ENCODE assay signal across 10 cellular contexts in the genomic region with DNA sequence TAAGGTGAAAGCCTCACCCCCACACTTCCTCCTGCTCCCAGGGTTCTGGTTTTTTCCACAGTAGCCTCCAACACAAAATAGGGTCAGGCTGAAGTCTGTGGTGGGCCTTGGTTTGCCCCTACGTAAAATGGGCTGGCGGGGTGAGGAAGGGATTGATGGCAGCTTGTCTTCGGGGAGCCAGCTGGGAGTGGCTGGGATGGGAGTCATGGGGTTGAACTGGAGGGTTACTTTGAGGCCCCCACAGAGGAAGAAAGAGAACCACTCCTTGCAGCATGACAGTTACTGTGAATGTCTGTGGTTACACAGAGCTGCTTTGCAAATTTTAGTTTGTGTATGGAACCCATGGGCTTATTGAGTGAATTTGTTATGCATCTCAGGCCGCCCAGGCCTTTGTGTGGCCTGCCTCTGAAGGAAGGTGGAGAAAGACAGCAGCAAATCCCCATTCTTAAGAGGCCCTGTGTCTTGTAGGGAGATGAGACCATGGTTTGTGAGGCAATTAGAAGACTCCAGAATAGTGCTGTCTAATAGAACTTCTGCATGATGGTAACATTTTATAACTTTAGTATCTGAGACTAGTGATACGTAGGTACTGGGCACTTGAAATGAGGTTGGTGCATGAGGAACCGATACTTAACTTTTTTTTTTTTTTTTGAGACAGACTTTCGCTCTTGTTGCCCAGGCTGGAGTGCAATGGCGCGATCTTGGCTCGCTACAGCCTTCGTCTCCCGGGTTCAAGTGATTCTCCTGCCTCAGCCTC. TPM values are rescaled to one million over a fixed set of nuclear protein-coding genes. Genes with fewer than 3 reads are reported as not detected.
DNase-seq lines count a peak whose midpoint lies in the region; ATAC-seq and TF ChIP-seq lines count a peak whose summit lies in the region.
"Had no signal": no experiment of that assay in that cellular context is flagged by ENCODE, and none has a peak within 500 bp of the region (broad histone marks: within the 10 kb centered on the region; RNA-seq: fewer than 3 reads in every experiment).

No MANE protein-coding gene starts in this region.

- TF ChIP-seq CTCF in stomach (IDR thresholded peaks at IDR 0.05) = no peak

- WGBS in stomach, 5 donors = 72 to 90% (median 83%) methylated on average over 12 of the region's 12 CpGs

- H3K27me3 ChIP-seq in stomach = no peaks in the 10 kb centered on the region

- CTCF ChIA-PET in activated naive CD4-positive, alpha-beta T cell treated with anti-CD3 and anti-CD28 coated beads, Interleukin-2, amount 10 ng/mL, durations not matched to agents 7 days and 5 days (lab: Charles Lee) = interaction anchor here (1.2 to 2.8 kb wide), 3 partner anchors 18 to 47 kb away, joined by 3 to 14 read pairs (median 9); no protein-coding TSS in a partner anchor
- CTCF ChIA-PET in HEK293T (lab: Yijun Ruan, JAX) = no interaction called here

- peak overlapping the region in 4 of 5 donors; percentile 0 to 100 (median 86) for H3K27ac ChIP-seq in stomach
- H3K27ac ChIP-seq: C4-2B had no signal

- no peaks in the 10 kb centered on the region for H3K9me3 ChIP-seq in stomach

- no peak for TF ChIP-seq EP300 in stomach (IDR thresholded peaks at IDR 0.05)

- peaks cover 57 to 100% (median 91%) of the 10 kb centered on the region in 4 donors for H3K4me1 ChIP-seq in stomach

- peaks cover 65% of the 10 kb centered on the region for H3K4me1 Mint-ChIP-seq in activated naive CD4-positive, alpha-beta T cell treated with anti-CD3 and anti-CD28 coated beads, Interleukin-2, amount 10 ng/mL, durations not matched to agents 7 days and 5 days
- peaks cover 67% of the 10 kb centered on the region for H3K4me1 Mint-ChIP-seq in activated naive CD8-positive, alpha-beta T cell treated with anti-CD3 and anti-CD28 coated beads, Interleukin-2, amount 50 U/mL, for 24 hours

- H3K36me3 Mint-ChIP-seq in activated naive CD4-positive, alpha-beta T cell treated with anti-CD3 and anti-CD28 coated beads, Interleukin-2, amount 10 ng/mL, durations not matched to agents 7 days and 5 days = peaks cover 37% of the 10 kb centered on the region
- H3K36me3 Mint-ChIP-seq in activated naive CD8-positive, alpha-beta T cell treated with anti-CD3 and anti-CD28 coated beads, Interleukin-2, amount 50 U/mL, for 24 hours (ENCODE audit: low read depth) = peaks cover 39% of the 10 kb centered on the region

- intact Hi-C loops in stomach (cut with DNase I; ENCODE audit: low total_unique reads) = no loop called here

- no peak for TF ChIP-seq POLR2A in stomach (IDR thresholded peaks at IDR 0.05)

- no peaks in the 10 kb centered on the region for H3K9me3 Mint-ChIP-seq in activated naive CD4-positive, alpha-beta T cell treated with anti-CD3 and anti-CD28 coated beads, Interleukin-2, amount 10 ng/mL, durations not matched to agents 7 days and 5 days
- H3K9me3 Mint-ChIP-seq in activated naive CD8-positive, alpha-beta T cell treated with anti-CD3 and anti-CD28 coated beads, Interleukin-2, amount 50 U/mL, for 24 hours = no peaks in the 10 kb centered on the region

- H3K27me3 Mint-ChIP-seq in activated naive CD4-positive, alpha-beta T cell treated with anti-CD3 and anti-CD28 coated beads, Interleukin-2, amount 10 ng/mL, durations not matched to agents 7 days and 5 days = no peaks in the 10 kb centered on the region
- no peaks in the 10 kb centered on the region for H3K27me3 Mint-ChIP-seq in activated naive CD8-positive, alpha-beta T cell treated with anti-CD3 and anti-CD28 coated beads, Interleukin-2, amount 50 U/mL, for 24 hours

- ATAC-seq in HG03159 (IDR thresholded peaks at IDR 0.05; ENCODE audit: unreplicated experiment) = peak; percentile 44
- ATAC-seq in activated naive CD8-positive, alpha-beta T cell treated with anti-CD3 and anti-CD28 coated beads, Interleukin-2, amount 50 U/mL, for 24 hours = peak; percentile 50

- peak overlapping the region; percentile 30 for H3K4me3 Mint-ChIP-seq in activated naive CD4-positive, alpha-beta T cell treated with anti-CD3 and anti-CD28 coated beads, Interleukin-2, amount 10 ng/mL, durations not matched to agents 7 days and 5 days
- H3K4me3 Mint-ChIP-seq in activated naive CD8-positive, alpha-beta T cell treated with anti-CD3 and anti-CD28 coated beads, Interleukin-2, amount 50 U/mL, for 24 hours = peak overlapping the region; percentile 69

- H3K27ac Mint-ChIP-seq in activated naive CD4-positive, alpha-beta T cell treated with anti-CD3 and anti-CD28 coated beads, Interleukin-2, amount 10 ng/mL, durations not matched to agents 7 days and 5 days = peak overlapping the region; percentile 85
- peak overlapping the region; percentile 87 for H3K27ac Mint-ChIP-seq in activated naive CD8-positive, alpha-beta T cell treated with anti-CD3 and anti-CD28 coated beads, Interleukin-2, amount 50 U/mL, for 24 hours

- peaks cover 31 to 80% (median 74%) of the 10 kb centered on the region in 4 donors for H3K36me3 ChIP-seq in stomach

- H3K4me3 ChIP-seq in stomach = no peak overlapping the region

- POLR2A ChIA-PET in HEK293T (lab: Yijun Ruan, JAX) = interaction anchor here (1.9 kb wide), 1 partner anchor 7 kb away, joined by 6 read pairs; no protein-coding TSS in a partner anchor

- DNase-seq in activated naive CD4-positive, alpha-beta T cell treated with anti-CD3 and anti-CD28 coated beads, Interleukin-2, amount 10 ng/mL, durations not matched to agents 7 days and 5 days = no peak
- DNase-seq in activated naive CD4-positive, alpha-beta T cell treated with anti-CD3 and anti-CD28 coated beads, Interleukin-2, amount 50 U/mL, for 16 hours = no peak
- DNase-seq in activated naive CD8-positive, alpha-beta T cell treated with anti-CD3 and anti-CD28 coated beads, Interleukin-2, amount 50 U/mL, for 24 hours = no peak
- DNase-seq in stomach = no peak
- no peak for DNase-seq in NCI-H2107 (lab: John Stamatoyannopoulos, UW)
- no peak for DNase-seq in NCI-H2196 (lab: John Stamatoyannopoulos, UW; ENCODE audit: unreplicated experiment)
- no peak for DNase-seq in HEK293T (ENCODE audit: extremely low spot score)
- DNase-seq: amygdala had no signal

TF ChIP-seq in HEK293T, 16 proteins besides CTCF, POLR2A, EP300 and RAD21:
- TF ChIP-seq LEF1 (IDR thresholded peaks at IDR 0.05; ENCODE audit: borderline replicate concordance) (no peak), ARNT (IDR thresholded peaks at IDR 0.05) (no peak), L3MBTL2 (conservative IDR thresholded peaks at IDR 0.05) (no peak), ELF4 (IDR thresholded peaks at IDR 0.05) (no peak), BHLHE40 (IDR thresholded peaks at IDR 0.05; ENCODE audit: borderline replicate concordance) (no peak), SP1 (IDR thresholded peaks at IDR 0.05) (no peak), FOXK2 (IDR thresholded peaks at IDR 0.05) (no peak), FOXM1 (IDR thresholded peaks at IDR 0.05; ENCODE audit: borderline replicate concordance) (no peak), CTBP1 (IDR thresholded peaks at IDR 0.05; ENCODE audit: borderline replicate concordance) (no peak)
TF ChIP-seq in HEK293T: peak in this region for 0.

RNA-seq across cellular contexts. Expression of a gene that starts 8.1 kb away (rescaled TPM):
- total RNA-seq in stomach = 100 to 1,000 TPM in 3 of 5 donors, 10 to 100 TPM in 2; 40.0 to 253 (median 149) TPM
- 10 to 100 TPM; 45.6 to 83.2 (median 68.4) TPM for polyA plus RNA-seq in stomach
